12 cellular contexts compared by ENCODE assay signal in genomic region chr3:66488492-66488891, GRCh38. TPM values are rescaled to one million over a fixed set of nuclear protein-coding genes. Genes with fewer than 3 reads are reported as not detected.
DNase-seq lines count a peak whose midpoint lies in the region; ATAC-seq and TF ChIP-seq lines count a peak whose summit lies in the region.
"Had no signal": no experiment of that assay in that cellular context is flagged by ENCODE, and none has a peak within 500 bp of the region (broad histone marks: within the 10 kb centered on the region; RNA-seq: fewer than 3 reads in every experiment).

No MANE protein-coding gene starts in this region.

- H3K27me3 Mint-ChIP-seq in CD8-positive, alpha-beta memory T cell = no peaks in the 10 kb centered on the region
- peaks cover 7% of the 10 kb centered on the region for H3K27me3 Mint-ChIP-seq in GM23338 (ENCODE audit: insufficient read depth, low read depth, poor library complexity)
- H3K27me3 Mint-ChIP-seq in activated T-helper 1 cell treated with anti-CD3 and anti-CD28 coated beads, Interleukin-12 subunit alpha, Interleukin-12 subunit beta, Interleukin-2, Interleukin-4 antibody, amounts not matched to agents 30 ng/mL and 10 ng/mL and 1 ng/mL, durations not matched to agents 14 hours and 24 hours and 36 hours (ENCODE audit: insufficient read depth) = no peaks in the 10 kb centered on the region

- H3K36me3 Mint-ChIP-seq in CD8-positive, alpha-beta memory T cell = peaks cover 0 to 6% (median 0%) of the 10 kb centered on the region in 3 donors
- H3K36me3 Mint-ChIP-seq in GM23338 (ENCODE audit: low read depth) = peaks cover 17% of the 10 kb centered on the region; the same call in 2 of the 3 replicates
- H3K36me3 Mint-ChIP-seq in activated T-helper 1 cell treated with anti-CD3 and anti-CD28 coated beads, Interleukin-12 subunit alpha, Interleukin-12 subunit beta, Interleukin-2, Interleukin-4 antibody, amounts not matched to agents 30 ng/mL and 10 ng/mL and 1 ng/mL, durations not matched to agents 14 hours and 24 hours and 36 hours (ENCODE audit: low read depth) = peaks cover 40% of the 10 kb centered on the region

- no peaks in the 10 kb centered on the region for H3K9me2 ChIP-seq in GM23338 (ENCODE audit: insufficient read depth)

- H3K27ac Mint-ChIP-seq in CD8-positive, alpha-beta memory T cell = peak overlapping the region in 5 of 8 donors; percentile 65 to 85 (median 80)
- no peak overlapping the region for H3K27ac Mint-ChIP-seq in GM23338
- H3K27ac Mint-ChIP-seq in activated T-helper 1 cell treated with anti-CD3 and anti-CD28 coated beads, Interleukin-12 subunit alpha, Interleukin-12 subunit beta, Interleukin-2, Interleukin-4 antibody, amounts not matched to agents 30 ng/mL and 10 ng/mL and 1 ng/mL, durations not matched to agents 14 hours and 24 hours and 36 hours = peak overlapping the region; percentile 76
- H3K27ac Mint-ChIP-seq: nephron progenitor cell had no signal

- TF ChIP-seq CTCF in GM23338 (conservative IDR thresholded peaks at IDR 0.05; ENCODE audit: low read depth in 2 of 2) (no peak), psoas muscle (IDR thresholded peaks at IDR 0.05) (no peak)

- no peaks in the 10 kb centered on the region for H3K27me3 ChIP-seq in CD8-positive, alpha-beta memory T cell (ENCODE audit: insufficient read depth, low read length, poor library complexity, severe bottlenecking)
- H3K27me3 ChIP-seq in GM23338 (ENCODE audit: insufficient read depth) (no peaks in the 10 kb centered on the region), psoas muscle (ENCODE audit: insufficient read depth in 3 of 3, low read length in 2 of 3) (no peaks in the 10 kb centered on the region)
- H3K27me3 ChIP-seq: spleen had no signal

- H3K9me3 ChIP-seq in CD8-positive, alpha-beta memory T cell (ENCODE audit: low read length) = no peaks in the 10 kb centered on the region
- H3K9me3 ChIP-seq in psoas muscle = no peaks in the 10 kb centered on the region
- H3K9me3 ChIP-seq: spleen had no signal

- no peak overlapping the region for H3K27ac ChIP-seq in CD8-positive, alpha-beta memory T cell (ENCODE audit: low read depth, low read length)
- H3K27ac ChIP-seq in GM23338 (ENCODE audit: low read depth) = no peak overlapping the region
- H3K27ac ChIP-seq in psoas muscle = peak overlapping the region; percentile 90

- POLR2A ChIA-PET in CD8-positive, alpha-beta memory T cell (lab: Charles Lee) = no interaction called here

- no peak for DNase-seq in CD8-positive, alpha-beta memory T cell
- no peak for DNase-seq in GM23338 (ENCODE audit: low spot score)
- no peak for DNase-seq in activated T-helper 1 cell treated with anti-CD3 and anti-CD28 coated beads, Interleukin-12 subunit alpha, Interleukin-12 subunit beta, Interleukin-2, Interleukin-4 antibody, amounts not matched to agents 30 ng/mL and 10 ng/mL and 1 ng/mL, durations not matched to agents 14 hours and 24 hours and 36 hours (ENCODE audit: low spot score)
- no peak for DNase-seq in psoas muscle
- DNase-seq in C1 segment of cervical spinal cord (lab: John Stamatoyannopoulos, UW) = no peak
- DNase-seq: NCI-H2171 treated with DMSO at 0.1 percent for 48 hours, nephron progenitor cell, spleen, T1000 had no signal

- peak overlapping the region in 5 of 7 donors; percentile 27 to 59 (median 47) for H3K4me3 Mint-ChIP-seq in CD8-positive, alpha-beta memory T cell
- H3K4me3 Mint-ChIP-seq in GM23338 = peak overlapping the region; percentile 32; the same call in 1 of the 3 replicates
- H3K4me3 Mint-ChIP-seq in activated T-helper 1 cell treated with anti-CD3 and anti-CD28 coated beads, Interleukin-12 subunit alpha, Interleukin-12 subunit beta, Interleukin-2, Interleukin-4 antibody, amounts not matched to agents 30 ng/mL and 10 ng/mL and 1 ng/mL, durations not matched to agents 14 hours and 24 hours and 36 hours = peak overlapping the region; percentile 56
- H3K4me3 Mint-ChIP-seq: nephron progenitor cell had no signal

- no peak overlapping the region for H3K4me2 ChIP-seq in GM23338

- WGBS in psoas muscle, 3 donors = 52 to 86% (median 54%) methylated on average over 4 of the region's 4 CpGs

- peaks cover 71 to 95% (median 86%) of the 10 kb centered on the region in 3 donors for H3K4me1 Mint-ChIP-seq in CD8-positive, alpha-beta memory T cell
- H3K4me1 Mint-ChIP-seq in GM23338 = peaks cover 90% of the 10 kb centered on the region
- peaks cover 94% of the 10 kb centered on the region for H3K4me1 Mint-ChIP-seq in activated T-helper 1 cell treated with anti-CD3 and anti-CD28 coated beads, Interleukin-12 subunit alpha, Interleukin-12 subunit beta, Interleukin-2, Interleukin-4 antibody, amounts not matched to agents 30 ng/mL and 10 ng/mL and 1 ng/mL, durations not matched to agents 14 hours and 24 hours and 36 hours (ENCODE audit: low read depth)

- CTCF ChIA-PET in CD8-positive, alpha-beta memory T cell (lab: Charles Lee) = no interaction called here

- 0 out of 2 replicates have a peak, but pooled peaks cover 4% of the 10 kb centered on the region for H3F3A ChIP-seq in GM23338 (replicated peaks; ENCODE audit: low read depth)

- H3K79me2 ChIP-seq in GM23338 (replicated peaks; ENCODE audit: insufficient read depth) = peaks cover 100% of the 10 kb centered on the region

- ATAC-seq in GM23338 (no peak), psoas muscle (no peak), esophagus mucosa (no peak), HG02642 (IDR thresholded peaks at IDR 0.05; ENCODE audit: poor library complexity, unreplicated experiment) (no peak)
- ATAC-seq: Panc1 had no signal

- H3K4me3 ChIP-seq in CD8-positive, alpha-beta memory T cell (ENCODE audit: low read length) = no peak overlapping the region
- H3K4me3 ChIP-seq in GM23338 (no peak overlapping the region), psoas muscle (no peak overlapping the region)
- H3K4me3 ChIP-seq: spleen had no signal

- peaks cover 81% of the 10 kb centered on the region for H3K4me1 ChIP-seq in CD8-positive, alpha-beta memory T cell (ENCODE audit: insufficient read depth, low read length)
- H3K4me1 ChIP-seq in GM23338 (ENCODE audit: insufficient read depth) (peaks cover 95% of the 10 kb centered on the region), psoas muscle (peaks cover 89% of the 10 kb centered on the region)

- no peak overlapping the region for H2AFZ ChIP-seq in GM23338

- intact Hi-C loops in activated T-helper 1 cell treated with anti-CD3 and anti-CD28 coated beads, Interleukin-12 subunit alpha, Interleukin-12 subunit beta, Interleukin-2, Interleukin-4 antibody, amounts not matched to agents 30 ng/mL and 10 ng/mL and 1 ng/mL, durations not matched to agents 14 hours and 24 hours and 36 hours (cut with micrococcal nuclease) = no loop called here
- intact Hi-C loops in psoas muscle (cut with DNase I) = no loop called here

- peaks cover 32% of the 10 kb centered on the region; the same call in 1 of the 2 replicates for H4K20me1 ChIP-seq in GM23338 (replicated peaks; ENCODE audit: insufficient read depth)

- H3K9me3 Mint-ChIP-seq in CD8-positive, alpha-beta memory T cell = no peaks in the 10 kb centered on the region
- H3K9me3 Mint-ChIP-seq in GM23338 = no peaks in the 10 kb centered on the region
- no peaks in the 10 kb centered on the region for H3K9me3 Mint-ChIP-seq in activated T-helper 1 cell treated with anti-CD3 and anti-CD28 coated beads, Interleukin-12 subunit alpha, Interleukin-12 subunit beta, Interleukin-2, Interleukin-4 antibody, amounts not matched to agents 30 ng/mL and 10 ng/mL and 1 ng/mL, durations not matched to agents 14 hours and 24 hours and 36 hours
- H3K9me3 Mint-ChIP-seq: nephron progenitor cell had no signal

- no peaks in the 10 kb centered on the region for H3K36me3 ChIP-seq in CD8-positive, alpha-beta memory T cell (ENCODE audit: insufficient read depth, low read length)
- H3K36me3 ChIP-seq in GM23338 (ENCODE audit: insufficient read depth) (no peaks in the 10 kb centered on the region), psoas muscle (ENCODE audit: insufficient read depth in 1 of 2, low read depth in 1 of 2) (no peaks in the 10 kb centered on the region)
- H3K36me3 ChIP-seq: spleen had no signal

TF ChIP-seq in GM23338, 12 proteins besides CTCF, POLR2A, EP300 and RAD21 (continues in another document):
- TF ChIP-seq CREB1 (CRISPR knock-in tag; IDR thresholded peaks at IDR 0.05; ENCODE audit: low read depth) = no peak

RNA-seq across cellular contexts. Expression of gene LRIG1, which starts 12.3 kb away (rescaled TPM):
- total RNA-seq in CD8-positive, alpha-beta memory T cell = 10 to 100 TPM; 37.9 to 38.2 TPM
- 47.9 TPM for polyA plus RNA-seq in CD8-positive, alpha-beta memory T cell
- 116 and 134 TPM in 2 replicates for total RNA-seq in GM23338 (2014; rRNA removed; shearing (Covaris generic))
- polyA plus RNA-seq in GM23338 (2016; fragmentation: Nextera tagmentation; extraction: Ambion mirVana) (39.9 and 40.0 TPM in 2 replicates), psoas muscle (10 to 100 TPM in 2 of 3 donors, 1 to 10 TPM in 1; 9.8 to 29.4 (median 29.0) TPM)
- 57.4 and 59.5 TPM in 2 replicates for total RNA-seq in activated T-helper 1 cell treated with anti-CD3 and anti-CD28 coated beads, Interleukin-12 subunit alpha, Interleukin-12 subunit beta, Interleukin-2, Interleukin-4 antibody, amounts not matched to agents 30 ng/mL and 10 ng/mL and 1 ng/mL, durations not matched to agents 14 hours and 24 hours and 36 hours
- total RNA-seq in psoas muscle (100 to 1,000 TPM in 1 of 4 donors, 10 to 100 TPM in 3; 41.1 to 119 (median 49.8) TPM), esophagus mucosa (10.9 TPM)
